In the genomic region with DNA sequence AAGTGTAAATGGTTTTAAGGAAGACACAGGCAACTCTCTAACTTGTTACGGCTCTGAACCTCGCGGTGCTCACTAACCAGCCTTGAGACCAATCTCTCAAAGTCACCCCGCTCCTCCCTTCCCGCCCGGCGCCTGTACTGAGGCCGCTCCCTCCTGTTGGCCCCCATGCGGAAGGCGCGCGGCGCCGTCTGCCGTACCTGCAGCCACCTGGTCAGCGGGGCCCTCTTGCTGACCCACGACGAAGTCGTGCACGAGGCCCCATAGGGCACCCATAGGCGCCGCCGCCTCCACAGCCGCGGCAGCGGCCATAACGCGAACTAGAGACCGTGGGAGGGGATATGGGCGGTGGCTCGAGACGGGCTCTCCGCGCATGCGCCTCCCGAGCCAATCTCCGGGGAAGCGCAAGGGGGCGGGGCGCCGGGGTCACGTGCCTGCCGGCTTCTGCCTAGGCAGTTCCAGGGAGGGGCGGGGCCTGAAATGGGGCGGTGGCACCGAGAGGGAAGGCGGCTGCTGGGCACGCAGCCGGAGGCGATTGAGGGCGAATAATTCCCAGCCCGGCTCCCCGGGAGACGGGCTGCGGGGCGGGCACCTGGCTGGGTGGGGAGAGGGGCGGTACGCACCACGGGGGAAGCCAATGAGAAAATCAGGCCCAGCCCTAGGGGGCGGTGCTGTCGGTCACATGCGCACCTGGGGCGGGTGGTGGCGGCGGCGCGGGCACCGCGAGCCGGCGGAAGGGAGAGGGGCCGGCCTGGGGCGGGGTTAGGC, we compare ENCODE assay signal across 1 cellular context.
TF ChIP-seq lines count a peak whose summit lies in the region.

A gene with protein sequence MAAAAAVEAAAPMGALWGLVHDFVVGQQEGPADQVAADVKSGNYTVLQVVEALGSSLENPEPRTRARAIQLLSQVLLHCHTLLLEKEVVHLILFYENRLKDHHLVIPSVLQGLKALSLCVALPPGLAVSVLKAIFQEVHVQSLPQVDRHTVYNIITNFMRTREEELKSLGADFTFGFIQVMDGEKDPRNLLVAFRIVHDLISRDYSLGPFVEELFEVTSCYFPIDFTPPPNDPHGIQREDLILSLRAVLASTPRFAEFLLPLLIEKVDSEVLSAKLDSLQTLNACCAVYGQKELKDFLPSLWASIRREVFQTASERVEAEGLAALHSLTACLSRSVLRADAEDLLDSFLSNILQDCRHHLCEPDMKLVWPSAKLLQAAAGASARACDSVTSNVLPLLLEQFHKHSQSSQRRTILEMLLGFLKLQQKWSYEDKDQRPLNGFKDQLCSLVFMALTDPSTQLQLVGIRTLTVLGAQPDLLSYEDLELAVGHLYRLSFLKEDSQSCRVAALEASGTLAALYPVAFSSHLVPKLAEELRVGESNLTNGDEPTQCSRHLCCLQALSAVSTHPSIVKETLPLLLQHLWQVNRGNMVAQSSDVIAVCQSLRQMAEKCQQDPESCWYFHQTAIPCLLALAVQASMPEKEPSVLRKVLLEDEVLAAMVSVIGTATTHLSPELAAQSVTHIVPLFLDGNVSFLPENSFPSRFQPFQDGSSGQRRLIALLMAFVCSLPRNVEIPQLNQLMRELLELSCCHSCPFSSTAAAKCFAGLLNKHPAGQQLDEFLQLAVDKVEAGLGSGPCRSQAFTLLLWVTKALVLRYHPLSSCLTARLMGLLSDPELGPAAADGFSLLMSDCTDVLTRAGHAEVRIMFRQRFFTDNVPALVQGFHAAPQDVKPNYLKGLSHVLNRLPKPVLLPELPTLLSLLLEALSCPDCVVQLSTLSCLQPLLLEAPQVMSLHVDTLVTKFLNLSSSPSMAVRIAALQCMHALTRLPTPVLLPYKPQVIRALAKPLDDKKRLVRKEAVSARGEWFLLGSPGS (minus strand): TSS at position 347 of the 765 bp plus-strand sequence. CDS start 38 bp downstream, at position 309.

TF ChIP-seq in HCT116, 20 proteins besides CTCF, POLR2A, EP300 and RAD21:
- TF ChIP-seq, protein P1, sequence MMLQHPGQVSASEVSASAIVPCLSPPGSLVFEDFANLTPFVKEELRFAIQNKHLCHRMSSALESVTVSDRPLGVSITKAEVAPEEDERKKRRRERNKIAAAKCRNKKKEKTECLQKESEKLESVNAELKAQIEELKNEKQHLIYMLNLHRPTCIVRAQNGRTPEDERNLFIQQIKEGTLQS (IDR thresholded peaks at IDR 0.05): no peak
- TF ChIP-seq EZH2 (IDR thresholded peaks at IDR 0.05) (no peak), POLR2AphosphoS5 (IDR thresholded peaks at IDR 0.05; ENCODE audit: low read depth, low read length) (peak; percentile 56; the same call in 1 of the 2 replicates), EGR1 (IDR thresholded peaks at IDR 0.05; ENCODE audit: low read depth) (peak; percentile 49; the same call in 1 of the 2 replicates), FOSL1 (IDR thresholded peaks at IDR 0.05; ENCODE audit: low read depth) (no peak), SP1 (IDR thresholded peaks at IDR 0.05; ENCODE audit: low read depth) (peak; percentile 56), TCF7L2 (IDR thresholded peaks at IDR 0.05; ENCODE audit: borderline replicate concordance, extremely low read depth, insufficient read depth, insufficient read length) (no peak), CBX3 (IDR thresholded peaks at IDR 0.05; ENCODE audit: low read depth) (no peak), ELF1 (IDR thresholded peaks at IDR 0.05; ENCODE audit: borderline replicate concordance, low read depth) (no peak), JUND (IDR thresholded peaks at IDR 0.05) (no peak), SRF (IDR thresholded peaks at IDR 0.05; ENCODE audit: low read depth) (no peak), ZNF274 (IDR thresholded peaks at IDR 0.05; ENCODE audit: low read depth, low read length) (no peak), ZFX (IDR thresholded peaks at IDR 0.05) (peak; percentile 34; the same call in 1 of the 2 replicates), EZH2phosphoT487 (IDR thresholded peaks at IDR 0.05; ENCODE audit: borderline replicate concordance) (no peak), SIN3A (IDR thresholded peaks at IDR 0.05; ENCODE audit: low read depth) (peak; percentile 41; the same call in 1 of the 2 replicates), CEBPB (IDR thresholded peaks at IDR 0.05; ENCODE audit: low read depth) (no peak), YY1 (IDR thresholded peaks at IDR 0.05; ENCODE audit: extremely low read depth, insufficient replicate concordance, low read depth, low read length) (peak; percentile 93)
- TF ChIP-seq, protein P2, sequence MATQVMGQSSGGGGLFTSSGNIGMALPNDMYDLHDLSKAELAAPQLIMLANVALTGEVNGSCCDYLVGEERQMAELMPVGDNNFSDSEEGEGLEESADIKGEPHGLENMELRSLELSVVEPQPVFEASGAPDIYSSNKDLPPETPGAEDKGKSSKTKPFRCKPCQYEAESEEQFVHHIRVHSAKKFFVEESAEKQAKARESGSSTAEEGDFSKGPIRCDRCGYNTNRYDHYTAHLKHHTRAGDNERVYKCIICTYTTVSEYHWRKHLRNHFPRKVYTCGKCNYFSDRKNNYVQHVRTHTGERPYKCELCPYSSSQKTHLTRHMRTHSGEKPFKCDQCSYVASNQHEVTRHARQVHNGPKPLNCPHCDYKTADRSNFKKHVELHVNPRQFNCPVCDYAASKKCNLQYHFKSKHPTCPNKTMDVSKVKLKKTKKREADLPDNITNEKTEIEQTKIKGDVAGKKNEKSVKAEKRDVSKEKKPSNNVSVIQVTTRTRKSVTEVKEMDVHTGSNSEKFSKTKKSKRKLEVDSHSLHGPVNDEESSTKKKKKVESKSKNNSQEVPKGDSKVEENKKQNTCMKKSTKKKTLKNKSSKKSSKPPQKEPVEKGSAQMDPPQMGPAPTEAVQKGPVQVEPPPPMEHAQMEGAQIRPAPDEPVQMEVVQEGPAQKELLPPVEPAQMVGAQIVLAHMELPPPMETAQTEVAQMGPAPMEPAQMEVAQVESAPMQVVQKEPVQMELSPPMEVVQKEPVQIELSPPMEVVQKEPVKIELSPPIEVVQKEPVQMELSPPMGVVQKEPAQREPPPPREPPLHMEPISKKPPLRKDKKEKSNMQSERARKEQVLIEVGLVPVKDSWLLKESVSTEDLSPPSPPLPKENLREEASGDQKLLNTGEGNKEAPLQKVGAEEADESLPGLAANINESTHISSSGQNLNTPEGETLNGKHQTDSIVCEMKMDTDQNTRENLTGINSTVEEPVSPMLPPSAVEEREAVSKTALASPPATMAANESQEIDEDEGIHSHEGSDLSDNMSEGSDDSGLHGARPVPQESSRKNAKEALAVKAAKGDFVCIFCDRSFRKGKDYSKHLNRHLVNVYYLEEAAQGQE (IDR thresholded peaks at IDR 0.05; ENCODE audit: low read depth): no peak
- TF ChIP-seq, protein P3, sequence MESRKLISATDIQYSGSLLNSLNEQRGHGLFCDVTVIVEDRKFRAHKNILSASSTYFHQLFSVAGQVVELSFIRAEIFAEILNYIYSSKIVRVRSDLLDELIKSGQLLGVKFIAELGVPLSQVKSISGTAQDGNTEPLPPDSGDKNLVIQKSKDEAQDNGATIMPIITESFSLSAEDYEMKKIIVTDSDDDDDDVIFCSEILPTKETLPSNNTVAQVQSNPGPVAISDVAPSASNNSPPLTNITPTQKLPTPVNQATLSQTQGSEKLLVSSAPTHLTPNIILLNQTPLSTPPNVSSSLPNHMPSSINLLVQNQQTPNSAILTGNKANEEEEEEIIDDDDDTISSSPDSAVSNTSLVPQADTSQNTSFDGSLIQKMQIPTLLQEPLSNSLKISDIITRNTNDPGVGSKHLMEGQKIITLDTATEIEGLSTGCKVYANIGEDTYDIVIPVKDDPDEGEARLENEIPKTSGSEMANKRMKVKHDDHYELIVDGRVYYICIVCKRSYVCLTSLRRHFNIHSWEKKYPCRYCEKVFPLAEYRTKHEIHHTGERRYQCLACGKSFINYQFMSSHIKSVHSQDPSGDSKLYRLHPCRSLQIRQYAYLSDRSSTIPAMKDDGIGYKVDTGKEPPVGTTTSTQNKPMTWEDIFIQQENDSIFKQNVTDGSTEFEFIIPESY (IDR thresholded peaks at IDR 0.05; ENCODE audit: extremely low read depth, insufficient replicate concordance, low read length): peak; percentile 16
- TF ChIP-seq, protein P4, sequence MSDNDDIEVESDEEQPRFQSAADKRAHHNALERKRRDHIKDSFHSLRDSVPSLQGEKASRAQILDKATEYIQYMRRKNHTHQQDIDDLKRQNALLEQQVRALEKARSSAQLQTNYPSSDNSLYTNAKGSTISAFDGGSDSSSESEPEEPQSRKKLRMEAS (IDR thresholded peaks at IDR 0.05): peak; percentile 72
